ENCODE assay signal across 8 cellular contexts in genomic region chr20:21048841-21049273, GRCh38. TPM values are rescaled to one million over a fixed set of nuclear protein-coding genes. Genes with fewer than 3 reads are reported as not detected.
DNase-seq lines count a peak whose midpoint lies in the region; ATAC-seq lines count a peak whose summit lies in the region.

No MANE protein-coding gene starts in this region.

- no peak overlapping the region for H3K4me3 Mint-ChIP-seq in activated naive CD4-positive, alpha-beta T cell treated with anti-CD3 and anti-CD28 coated beads for 36 hours

- peak; percentile 61 for ATAC-seq in stimulated activated naive CD8-positive, alpha-beta T cell treated with anti-CD3 and anti-CD28 coated beads, Interleukin-15, Interleukin-2, amounts not matched to agents 100 U/mL and 50 U/mL, for 24 hours
- no peak for ATAC-seq in GM21423 (IDR thresholded peaks at IDR 0.05; ENCODE audit: unreplicated experiment)

- H3K4me1 Mint-ChIP-seq in activated naive CD4-positive, alpha-beta T cell treated with anti-CD3 and anti-CD28 coated beads for 36 hours (ENCODE audit: low read depth): no peaks in the 10 kb centered on the region

- no peaks in the 10 kb centered on the region for H3K27me3 ChIP-seq in H7 (ENCODE audit: control insufficient read depth, insufficient read depth, low read length)

- H3K9me3 Mint-ChIP-seq in activated naive CD4-positive, alpha-beta T cell treated with anti-CD3 and anti-CD28 coated beads for 36 hours: no peaks in the 10 kb centered on the region

- no peaks in the 10 kb centered on the region for H3K36me3 Mint-ChIP-seq in activated naive CD4-positive, alpha-beta T cell treated with anti-CD3 and anti-CD28 coated beads for 36 hours (ENCODE audit: low read depth)

- intact Hi-C loops in activated naive CD4-positive, alpha-beta T cell treated with anti-CD3 and anti-CD28 coated beads for 36 hours (cut with micrococcal nuclease): loop anchor here (5.0 to 10.0 kb wide), 2 partner anchors 184 to 458 kb away; no protein-coding TSS in a partner anchor

- DNase-seq in COLO668 (lab: John Stamatoyannopoulos, UW; ENCODE audit: unreplicated experiment) (peak; percentile 72), H7 (peak; percentile 84), RPMI8226 (peak; percentile 65), left kidney (ENCODE audit: low read depth, low spot score) (peak; percentile 21), DMS79 treated with DMSO at 0.1 percent for 48 hours (lab: John Stamatoyannopoulos, UW) (no peak)
- peak; percentile 56 for DNase-seq in activated naive CD4-positive, alpha-beta T cell treated with anti-CD3 and anti-CD28 coated beads for 36 hours
- peak; percentile 73 for DNase-seq in stimulated activated naive CD8-positive, alpha-beta T cell treated with anti-CD3 and anti-CD28 coated beads, Interleukin-15, Interleukin-2, amounts not matched to agents 100 U/mL and 50 U/mL, for 24 hours

- H3K27ac Mint-ChIP-seq in activated naive CD4-positive, alpha-beta T cell treated with anti-CD3 and anti-CD28 coated beads for 36 hours: no peak overlapping the region

- no peak overlapping the region for H3K4me3 ChIP-seq in H7 (ENCODE audit: insufficient read depth, low read depth, low read length)

- CTCF ChIA-PET in activated naive CD4-positive, alpha-beta T cell treated with anti-CD3 and anti-CD28 coated beads for 36 hours (lab: Charles Lee): interaction anchor here (0.5 to 3.0 kb wide), 20 partner anchors 9 to 489 kb away, joined by 3 to 19 read pairs (median 4); no protein-coding TSS in a partner anchor

- H3K36me3 ChIP-seq in H7 (replicated peaks; ENCODE audit: control insufficient read depth, insufficient read depth, low read length): no peaks in the 10 kb centered on the region

- H3K27me3 Mint-ChIP-seq in activated naive CD4-positive, alpha-beta T cell treated with anti-CD3 and anti-CD28 coated beads for 36 hours (ENCODE audit: low read depth): peaks cover 23% of the 10 kb centered on the region

RNA-seq across cellular contexts. Expression of gene LINC00237, which starts 57.3 kb away (rescaled TPM):
- 3.7 and 5.4 TPM in 2 replicates for total RNA-seq in H7 (2014; rRNA removed; shearing (Covaris generic))
- total RNA-seq in activated naive CD4-positive, alpha-beta T cell treated with anti-CD3 and anti-CD28 coated beads for 36 hours: not detected
